ENCODE assay signal across 18 cellular contexts in the genomic region with DNA sequence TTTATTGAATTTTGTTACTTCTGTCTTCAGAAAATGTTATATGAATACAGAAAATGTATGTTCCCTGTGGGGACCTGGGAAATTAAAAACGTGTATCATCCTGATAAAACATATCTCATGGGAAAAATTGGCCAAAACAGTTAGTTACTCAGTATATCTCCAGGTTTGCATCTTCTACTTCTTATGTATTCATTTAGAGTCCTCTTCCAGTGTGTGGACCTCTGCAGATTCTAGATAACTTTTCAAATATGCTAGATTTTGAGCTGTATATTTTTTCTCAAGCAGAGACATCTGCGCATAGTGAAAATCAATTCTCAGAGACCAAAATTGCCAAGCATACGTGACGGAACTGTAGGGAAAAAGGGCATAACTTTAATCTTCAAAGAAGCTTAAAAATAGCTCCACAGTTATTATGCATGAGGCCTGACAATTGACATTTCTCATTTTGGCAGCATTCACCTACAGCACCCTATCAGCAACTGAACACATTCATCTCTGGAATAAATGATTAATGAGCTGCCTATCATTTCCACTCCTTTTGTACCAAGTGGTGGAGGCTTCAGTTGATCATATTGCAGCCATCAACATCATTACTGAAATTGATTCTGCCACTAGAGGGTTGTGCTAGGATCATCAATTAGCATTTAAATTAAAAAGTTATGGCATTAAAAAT. TPM values are rescaled to one million over a fixed set of nuclear protein-coding genes. Genes with fewer than 3 reads are reported as not detected.
DNase-seq lines count a peak whose midpoint lies in the region; ATAC-seq, FAIRE-seq and TF ChIP-seq lines count a peak whose summit lies in the region.
"Had no signal": no experiment of that assay in that cellular context is flagged by ENCODE, and none has a peak within 500 bp of the region (broad histone marks: within the 10 kb centered on the region; RNA-seq: fewer than 3 reads in every experiment).

No MANE protein-coding gene starts in this region.

- H2AFZ ChIP-seq in K562 (ENCODE audit: low read depth, low read length) (0 out of 2 replicates have a peak overlapping the region, but pooled peaks have one; percentile 44), GM23338 (no peak overlapping the region)

- no TSS peak for BruUV-seq in K562 (replicated peaks; lab: Mats Ljungman, UMichigan)

- ATAC-seq in activated CD4-positive, alpha-beta T cell treated with anti-CD3 and anti-CD28 coated beads for 36 hours = peak; percentile 57
- ATAC-seq in K562 = peak; percentile 45
- no peak for ATAC-seq in GM23338

- CTCF ChIA-PET in activated CD4-positive, alpha-beta T cell treated with anti-CD3 and anti-CD28 coated beads for 36 hours (lab: Charles Lee) = interaction anchor here (0.6 to 0.9 kb wide), 6 partner anchors 16 to 639 kb away, joined by 3 to 4 read pairs (median 3); partner anchors contain the start of gene UMAD1
- CTCF ChIA-PET in K562 (lab: Yijun Ruan, JAX; ENCODE audit: low intra/inter-chr PET ratio) = no interaction called here

- H3K27ac Mint-ChIP-seq in activated CD4-positive, alpha-beta T cell treated with anti-CD3 and anti-CD28 coated beads for 36 hours = no peak overlapping the region
- no peak overlapping the region for H3K27ac Mint-ChIP-seq in GM23338

- TF ChIP-seq RAD21 in K562 (CRISPR knock-in tag; conservative IDR thresholded peaks at IDR 0.05 in 1 of 2, IDR thresholded peaks at IDR 0.05 in 1 of 2) = no peak

- no peaks in the 10 kb centered on the region for H3K9me3 Mint-ChIP-seq in activated CD4-positive, alpha-beta T cell treated with anti-CD3 and anti-CD28 coated beads for 36 hours (ENCODE audit: low read depth)
- no peaks in the 10 kb centered on the region for H3K9me3 Mint-ChIP-seq in GM23338
- H3K9me3 Mint-ChIP-seq: CD8-positive, alpha-beta memory T cell had no signal

- H3K36me3 Mint-ChIP-seq in activated CD4-positive, alpha-beta T cell treated with anti-CD3 and anti-CD28 coated beads for 36 hours (ENCODE audit: low read depth) = peaks cover 5% of the 10 kb centered on the region
- H3K36me3 Mint-ChIP-seq in GM23338 (ENCODE audit: low read depth) = no peaks in the 10 kb centered on the region

- H3K9me3 ChIP-seq in K562 (replicated peaks; ENCODE audit: control insufficient read depth, insufficient read depth, low read depth, low read length) (0 out of 2 replicates have a peak, but pooled peaks cover under 1% of the 10 kb centered on the region), SJCRH30 (replicated peaks) (no peaks in the 10 kb centered on the region)
- H3K9me3 ChIP-seq: BLaER1 treated with 17β-estradiol and CSF1 and Interleukin-3, amounts not matched to agents 10 nM and 100 nM; HAP-1 had no signal

- POLR2A ChIA-PET in activated CD4-positive, alpha-beta T cell treated with anti-CD3 and anti-CD28 coated beads for 36 hours (lab: Charles Lee) = no interaction called here
- POLR2A ChIA-PET in K562 (lab: Yijun Ruan, JAX) = interaction anchor here (0.6 to 1.3 kb wide), 4 partner anchors 10 to 427 kb away, joined by 3 to 6 read pairs (median 4); partner anchors contain the start of gene UMAD1

- H3K4me1 ChIP-seq in K562 (replicated peaks in 1 of 2; ENCODE audit: control insufficient read depth in 2 of 2, insufficient read depth in 2 of 2, low read length in 2 of 2) = peaks cover 8 to 23% of the 10 kb centered on the region in 2 experiments; a peak in 4 of 5 replicates
- H3K4me1 ChIP-seq in SJCRH30 = no peaks in the 10 kb centered on the region
- no peaks in the 10 kb centered on the region for H3K4me1 ChIP-seq in GM23338 (ENCODE audit: insufficient read depth)
- H3K4me1 ChIP-seq: BLaER1 treated with 17β-estradiol and CSF1 and Interleukin-3, amounts not matched to agents 10 nM and 100 nM; HAP-1 had no signal

- in situ Hi-C loops in K562 (cut with MboI) = no loop called here

- FAIRE-seq in G401.6 (lab: Jason Lieb, UNC) = peak; percentile 8
- no peak for FAIRE-seq in K562 (lab: Jason Lieb, UNC)
- FAIRE-seq: GM12891, GM19239 had no signal

- no peaks in the 10 kb centered on the region for H3K9me1 ChIP-seq in K562 (ENCODE audit: control insufficient read depth, insufficient read depth, low read length)

- H3K79me2 ChIP-seq in K562 (ENCODE audit: control insufficient read depth, insufficient read depth, low read length) = no peaks in the 10 kb centered on the region
- no peaks in the 10 kb centered on the region for H3K79me2 ChIP-seq in GM23338 (replicated peaks; ENCODE audit: insufficient read depth)

- H4K20me1 ChIP-seq in K562 (replicated peaks; ENCODE audit: control insufficient read depth, insufficient read depth, low read length) (no peaks in the 10 kb centered on the region), GM23338 (replicated peaks; ENCODE audit: insufficient read depth) (no peaks in the 10 kb centered on the region)
- H4K20me1 ChIP-seq: BLaER1 treated with 17β-estradiol and CSF1 and Interleukin-3, amounts not matched to agents 10 nM and 100 nM had no signal

- no peak for DNase-seq in activated CD4-positive, alpha-beta T cell treated with anti-CD3 and anti-CD28 coated beads for 36 hours
- DNase-seq in activated CD4-positive, alpha-beta T cell treated with anti-CD3 and anti-CD28 coated beads for 1 hour = no peak
- peak in 1 of 4 experiments; percentile 53 for DNase-seq in K562 (ENCODE audit: extremely low read depth in 1 of 4, low spot score in 3 of 4)
- peak; percentile 40 for DNase-seq in putamen (ENCODE audit: low spot score)
- DNase-seq in SJCRH30 = no peak
- DNase-seq in GM23338 (ENCODE audit: low spot score) = no peak
- DNase-seq: 8988T; CD8-positive, alpha-beta memory T cell; COR-L47; DMS 273 treated with DMSO at 0.1 percent for 48 hours; DMS53; DND-41; EL had no signal

- WGBS in K562 (ENCODE audit: insufficient coverage, low coverage, missing lambda C conversion rate) = 5% methylated on average over 4 of the region's 4 CpGs

- H3K27me3 Mint-ChIP-seq in activated CD4-positive, alpha-beta T cell treated with anti-CD3 and anti-CD28 coated beads for 36 hours = no peaks in the 10 kb centered on the region
- no peaks in the 10 kb centered on the region for H3K27me3 Mint-ChIP-seq in GM23338 (ENCODE audit: insufficient read depth, low read depth, poor library complexity)
- H3K27me3 Mint-ChIP-seq: CD8-positive, alpha-beta memory T cell had no signal

- TF ChIP-seq EP300 in K562 (IDR thresholded peaks at IDR 0.05; ENCODE audit: low read length) = no peak; the same call in 1 of the 2 replicates

- H3K9ac ChIP-seq in K562 (ENCODE audit: insufficient read depth in 1 of 2, low read depth in 2 of 2, low read length in 2 of 2) = peak overlapping the region in 1 of 2 experiments; percentile 23; a peak in 1 of 4 replicates
- H3K9ac ChIP-seq: BLaER1 treated with 17β-estradiol and CSF1 and Interleukin-3, amounts not matched to agents 10 nM and 100 nM had no signal

- H3F3A ChIP-seq in GM23338 (replicated peaks; ENCODE audit: low read depth) = no peaks in the 10 kb centered on the region

- H3K4me3 Mint-ChIP-seq in activated CD4-positive, alpha-beta T cell treated with anti-CD3 and anti-CD28 coated beads for 36 hours = no peak overlapping the region
- no peak overlapping the region for H3K4me3 Mint-ChIP-seq in GM23338
- H3K4me3 Mint-ChIP-seq: CD8-positive, alpha-beta memory T cell had no signal

- TF ChIP-seq CTCF in K562 (IDR thresholded peaks at IDR 0.05 in 2 of 3, conservative IDR thresholded peaks at IDR 0.05 in 1 of 3; ENCODE audit: insufficient read depth in 2 of 3, low read depth in 1 of 3, low read length in 3 of 3) = no peak
- no peak for TF ChIP-seq CTCF in GM23338 (conservative IDR thresholded peaks at IDR 0.05; ENCODE audit: low read depth in 2 of 2)

- H3K4me2 ChIP-seq in K562 (ENCODE audit: insufficient read depth, low read length) = 0 out of 2 replicates have a peak overlapping the region, but pooled peaks have one; percentile 3
- no peak overlapping the region for H3K4me2 ChIP-seq in GM23338
- H3K4me2 ChIP-seq: BLaER1 treated with 17β-estradiol and CSF1 and Interleukin-3, amounts not matched to agents 10 nM and 100 nM had no signal

- H3K27ac ChIP-seq in K562 (ENCODE audit: extremely low read depth, low read depth, low read length) (peak overlapping the region; percentile 45; the same call in 2 of the 3 replicates), SJCRH30 (no peak overlapping the region), GM23338 (ENCODE audit: low read depth) (no peak overlapping the region)
- H3K27ac ChIP-seq: BLaER1 treated with 17β-estradiol and CSF1 and Interleukin-3, amounts not matched to agents 10 nM and 100 nM had no signal

- no peak for TF ChIP-seq POLR2A in K562 (conservative IDR thresholded peaks at IDR 0.05)

- H3K36me3 ChIP-seq in K562 (ENCODE audit: control insufficient read depth, insufficient read depth, low read length) (no peaks in the 10 kb centered on the region), SJCRH30 (no peaks in the 10 kb centered on the region), GM23338 (ENCODE audit: insufficient read depth) (no peaks in the 10 kb centered on the region)
- H3K36me3 ChIP-seq: HAP-1 had no signal

- no peaks in the 10 kb centered on the region for H3K27me3 ChIP-seq in K562 (ENCODE audit: control insufficient read depth in 2 of 2, insufficient read depth in 2 of 2, low read length in 2 of 2)
- H3K27me3 ChIP-seq in SJCRH30 = no peaks in the 10 kb centered on the region
- H3K27me3 ChIP-seq in GM23338 (ENCODE audit: insufficient read depth) = no peaks in the 10 kb centered on the region
- H3K27me3 ChIP-seq: BLaER1 treated with 17β-estradiol and CSF1 and Interleukin-3, amounts not matched to agents 10 nM and 100 nM had no signal

- no peak overlapping the region for H3K4me3 ChIP-seq in K562
- no peak overlapping the region for H3K4me3 ChIP-seq in SJCRH30
- H3K4me3 ChIP-seq in GM23338 = no peak overlapping the region
- H3K4me3 ChIP-seq: BLaER1 treated with 17β-estradiol and CSF1 and Interleukin-3, amounts not matched to agents 10 nM and 100 nM; HAP-1 had no signal

- H3K4me1 Mint-ChIP-seq in activated CD4-positive, alpha-beta T cell treated with anti-CD3 and anti-CD28 coated beads for 36 hours = peaks cover 7% of the 10 kb centered on the region
- no peaks in the 10 kb centered on the region for H3K4me1 Mint-ChIP-seq in GM23338

- H3K9me2 ChIP-seq in GM23338 (ENCODE audit: insufficient read depth) = no peaks in the 10 kb centered on the region

- intact Hi-C loops in activated CD4-positive, alpha-beta T cell treated with anti-CD3 and anti-CD28 coated beads for 36 hours (cut with DNase I, micrococcal nuclease) = no loop called here
- intact Hi-C loops in K562 (cut with micrococcal nuclease) = no loop called here

RNA-seq across cellular contexts. Expression of gene UMAD1, which starts 26.4 kb away (rescaled TPM):
- total RNA-seq in activated CD4-positive, alpha-beta T cell treated with anti-CD3 and anti-CD28 coated beads for 36 hours = 10 to 100 TPM; 13.1 to 14.5 TPM
- 3.4 and 12.5 TPM in 2 replicates for total RNA-seq in K562 (2011; cell fraction: chromatin; rRNA removed; ENCODE audit: low replicate concordance)
- total RNA-seq in K562 (2011; cell fraction: nucleolus; rRNA removed) = 3.2 and 3.4 TPM in 2 replicates
- total RNA-seq in K562 (2011; cell fraction: nucleoplasm; rRNA removed) = 7.4 and 16.9 TPM in 2 replicates
- 9.0 and 13.6 TPM in 2 replicates for total RNA-seq in K562 (2014; rRNA removed)
- total RNA-seq in K562 (2014; rRNA removed; fragmentation: Illumina TruSeq; extraction: Trizol) = 13.3 and 14.9 TPM in 2 replicates
- total RNA-seq in K562 (2015; rRNA removed; fragmentation: Illumina TruSeq; extraction: Trizol) = 13.5 and 16.0 TPM in 2 replicates
- total RNA-seq in K562 (2021) = 11.2 and 12.9 TPM in 2 replicates
- polyA plus RNA-seq in K562 (2011; rRNA removed) = 23.1 and 26.7 TPM in 2 replicates
- polyA plus RNA-seq in K562 (2011; cell fraction: cytosol; rRNA removed) = 11.5 and 16.9 TPM in 2 replicates
- 7.8 and 11.9 TPM in 2 replicates for polyA plus RNA-seq in K562 (2011; cell fraction: nucleus; rRNA removed)
- 13.0 and 16.6 TPM in 2 replicates for polyA plus RNA-seq in K562 (2012)
- 16.0 and 18.1 TPM in 2 replicates for polyA plus RNA-seq in K562 (2014; fragmentation: Illumina TruSeq; extraction: Trizol)
- polyA plus RNA-seq in K562 (2014; fragmentation: Nextera tagmentation; extraction: Ambion mirVana) = 10 to 100 TPM; 11.6 to 13.9 TPM
- 11.2 and 11.4 TPM in 2 replicates for polyA plus RNA-seq in K562 (2014; rRNA removed)
- polyA minus RNA-seq in K562 (2011; rRNA and poly(A)+ RNA removed) = 16.6 and 17.3 TPM in 2 replicates
- 4.0 and 6.4 TPM in 2 replicates for polyA minus RNA-seq in K562 (2011; cell fraction: cytosol; rRNA and poly(A)+ RNA removed)
- 4.3 and 7.0 TPM in 2 replicates for polyA minus RNA-seq in K562 (2011; cell fraction: nucleus; rRNA and poly(A)+ RNA removed)
- total RNA-seq in SJCRH30 (2014; rRNA removed; shearing (Covaris generic)) = 13.2 and 15.6 TPM in 2 replicates
- total RNA-seq in GM23338 (2014; rRNA removed; shearing (Covaris generic)) = 8.3 and 8.4 TPM in 2 replicates
- 10.3 and 12.4 TPM in 2 replicates for polyA plus RNA-seq in GM23338 (2016; fragmentation: Nextera tagmentation; extraction: Ambion mirVana)

RNA-seq across cellular contexts. Expression of gene MIOS, which starts 47.5 kb away (rescaled TPM):
- 10 to 100 TPM; 41.7 to 45.7 TPM for total RNA-seq in activated CD4-positive, alpha-beta T cell treated with anti-CD3 and anti-CD28 coated beads for 36 hours
- total RNA-seq in K562 (2011; cell fraction: chromatin; rRNA removed; ENCODE audit: low replicate concordance) = 53.0 and 137 TPM in 2 replicates
- total RNA-seq in K562 (2011; cell fraction: nucleolus; rRNA removed) = 23.3 and 29.2 TPM in 2 replicates
- 41.0 and 55.2 TPM in 2 replicates for total RNA-seq in K562 (2011; cell fraction: nucleoplasm; rRNA removed)
- 31.5 and 33.0 TPM in 2 replicates for total RNA-seq in K562 (2014; rRNA removed)
- total RNA-seq in K562 (2014; rRNA removed; fragmentation: Illumina TruSeq; extraction: Trizol) = 37.3 and 38.7 TPM in 2 replicates
- total RNA-seq in K562 (2015; rRNA removed; fragmentation: Illumina TruSeq; extraction: Trizol) = 32.4 and 33.1 TPM in 2 replicates
- 30.6 and 31.6 TPM in 2 replicates for total RNA-seq in K562 (2021)
- 37.5 and 47.8 TPM in 2 replicates for polyA plus RNA-seq in K562 (2011; rRNA removed)
- 14.7 and 21.5 TPM in 2 replicates for polyA plus RNA-seq in K562 (2011; cell fraction: cytosol; rRNA removed)
- 28.9 and 38.5 TPM in 2 replicates for polyA plus RNA-seq in K562 (2011; cell fraction: nucleus; rRNA removed)
- polyA plus RNA-seq in K562 (2012) = 15.2 and 21.1 TPM in 2 replicates
- polyA plus RNA-seq in K562 (2014; fragmentation: Illumina TruSeq; extraction: Trizol) = 21.9 and 25.7 TPM in 2 replicates
- 10 to 100 TPM in 1 of 2 experiments, 1 to 10 TPM in 1; 7.8 to 12.1 TPM for polyA plus RNA-seq in K562 (2014; fragmentation: Nextera tagmentation; extraction: Ambion mirVana)
- 22.3 and 23.9 TPM in 2 replicates for polyA plus RNA-seq in K562 (2014; rRNA removed)
- polyA minus RNA-seq in K562 (2011; rRNA and poly(A)+ RNA removed) = 78.4 and 94.3 TPM in 2 replicates
- polyA minus RNA-seq in K562 (2011; cell fraction: cytosol; rRNA and poly(A)+ RNA removed) = 14.1 and 22.8 TPM in 2 replicates
- polyA minus RNA-seq in K562 (2011; cell fraction: nucleus; rRNA and poly(A)+ RNA removed) = 67.7 and 111 TPM in 2 replicates
- 44.4 and 47.1 TPM in 2 replicates for total RNA-seq in SJCRH30 (2014; rRNA removed; shearing (Covaris generic))
- 85.7 and 95.7 TPM in 2 replicates for total RNA-seq in GM23338 (2014; rRNA removed; shearing (Covaris generic))
- 11.3 and 13.1 TPM in 2 replicates for polyA plus RNA-seq in GM23338 (2016; fragmentation: Nextera tagmentation; extraction: Ambion mirVana)
